ENCODE assay signal across 15 cellular contexts in genomic region chr16:51839697-51840462, GRCh38.
DNase-seq lines count a peak whose midpoint lies in the region; ATAC-seq, FAIRE-seq and TF ChIP-seq lines count a peak whose summit lies in the region.
"Had no signal": no experiment of that assay in that cellular context is flagged by ENCODE, and none has a peak within 500 bp of the region (broad histone marks: within the 10 kb centered on the region; RNA-seq: fewer than 3 reads in every experiment).

No MANE protein-coding gene starts in this region.

- no peak for TF ChIP-seq CTCF in bronchial epithelial cell (IDR thresholded peaks at IDR 0.05; ENCODE audit: insufficient read depth, low read length, severe bottlenecking)
- TF ChIP-seq CTCF in sigmoid colon (IDR thresholded peaks at IDR 0.05) = no peak

- 66 to 76% methylated on average over 1 of the region's 1 CpG for WGBS in sigmoid colon, 2 donors

- DNase-seq in ELF-1 (ENCODE audit: low read depth, low spot score) = peak; percentile 18
- DNase-seq in M059J (ENCODE audit: low read depth) = peak; percentile 100
- DNase-seq in bronchial epithelial cell (ENCODE audit: low read depth) = peak; percentile 10
- DNase-seq in myocyte (ENCODE audit: low read depth) = peak; percentile 64
- no peak for DNase-seq in NCI-H2171 (lab: John Stamatoyannopoulos, UW)
- DNase-seq in sigmoid colon = no peak
- DNase-seq: brain microvascular endothelial cell, MV-4-11, NCI-H2171 treated with DMSO at 0.1 percent for 48 hours, ovary, WERI-Rb-1 had no signal

- H3K4me3 ChIP-seq in bronchial epithelial cell (ENCODE audit: low read depth, low read length) = no peak overlapping the region
- H3K4me3 ChIP-seq in sigmoid colon = no peak overlapping the region
- H3K4me3 ChIP-seq: ovary had no signal

- no peaks in the 10 kb centered on the region for H3K4me1 ChIP-seq in sigmoid colon

- no peak for ATAC-seq in HG02938 (IDR thresholded peaks at IDR 0.05; ENCODE audit: unreplicated experiment)

- H3K27me3 ChIP-seq in bronchial epithelial cell (ENCODE audit: control insufficient read depth, insufficient read depth, low read length) (no peaks in the 10 kb centered on the region), sigmoid colon (no peaks in the 10 kb centered on the region)
- H3K27me3 ChIP-seq: brain microvascular endothelial cell, ovary had no signal

- H3K27ac ChIP-seq in sigmoid colon = no peak overlapping the region
- H3K27ac ChIP-seq: brain microvascular endothelial cell, C4-2B, ovary, WERI-Rb-1 had no signal

- no peak for TF ChIP-seq EP300 in sigmoid colon (IDR thresholded peaks at IDR 0.05)

- no peak for FAIRE-seq in bronchial epithelial cell (lab: Jason Lieb, UNC)
- FAIRE-seq: G401.6, keratinocyte had no signal

- H3K36me3 ChIP-seq in bronchial epithelial cell (ENCODE audit: control insufficient read depth, insufficient read depth, low read length) (no peaks in the 10 kb centered on the region), sigmoid colon (no peaks in the 10 kb centered on the region)
- H3K36me3 ChIP-seq: brain microvascular endothelial cell, ovary, WERI-Rb-1 had no signal

- intact Hi-C loops in sigmoid colon (cut with DNase I) = no loop called here

- no peak for TF ChIP-seq POLR2A in sigmoid colon (IDR thresholded peaks at IDR 0.05)

- H3K9me3 ChIP-seq in sigmoid colon = no peaks in the 10 kb centered on the region
- H3K9me3 ChIP-seq: ovary had no signal

Comparison
In these comparisons a context has a peak if more than half of its experiments do, and no peak if none do; other contexts are left out.
1. DNase-seq: peak in ELF-1 (single experiment), M059J (single experiment), bronchial epithelial cell (single experiment) and myocyte (single experiment); none in NCI-H2171 (single experiment) and sigmoid colon (single experiment).